ENCODE assay signal across 16 cellular contexts in genomic region chr1:212593696-212594335, GRCh38. TPM values are rescaled to one million over a fixed set of nuclear protein-coding genes. Genes with fewer than 3 reads are reported as not detected.
DNase-seq lines count a peak whose midpoint lies in the region; ATAC-seq, FAIRE-seq and TF ChIP-seq lines count a peak whose summit lies in the region.
"Had no signal": no experiment of that assay in that cellular context is flagged by ENCODE, and none has a peak within 500 bp of the region (broad histone marks: within the 10 kb centered on the region; RNA-seq: fewer than 3 reads in every experiment).

No MANE protein-coding gene starts in this region.

- H3K4me1 Mint-ChIP-seq in MCF 10A (ENCODE audit: insufficient read depth, unreplicated experiment) = peaks cover 30% of the 10 kb centered on the region
- H3K4me1 Mint-ChIP-seq in astrocyte (ENCODE audit: low read depth, unreplicated experiment) = peaks cover 31% of the 10 kb centered on the region
- peaks cover 29% of the 10 kb centered on the region for H3K4me1 Mint-ChIP-seq in mesothelial cell of epicardium

- H3K9ac ChIP-seq in mammary epithelial cell (ENCODE audit: insufficient read depth, low read length) (no peak overlapping the region), astrocyte (ENCODE audit: low read length) (no peak overlapping the region)

- H3K4me2 ChIP-seq in mammary epithelial cell (ENCODE audit: insufficient read depth, low read depth, low read length) (no peak overlapping the region), astrocyte (ENCODE audit: low read length) (no peak overlapping the region)

- H3K4me1 ChIP-seq in mammary epithelial cell (ENCODE audit: insufficient read depth, low read length) (peaks cover 19% of the 10 kb centered on the region), astrocyte (ENCODE audit: insufficient read depth, low read length) (peaks cover 16% of the 10 kb centered on the region)

- TF ChIP-seq CTCF in MCF 10A (IDR thresholded peaks at IDR 0.05; ENCODE audit: unreplicated experiment) (no peak), mammary epithelial cell (conservative IDR thresholded peaks at IDR 0.05 in 1 of 2, IDR thresholded peaks at IDR 0.05 in 1 of 2; ENCODE audit: extremely low read depth in 1 of 2, insufficient read depth in 1 of 2, low read depth in 1 of 2, low read length in 2 of 2) (no peak), astrocyte (IDR thresholded peaks at IDR 0.05; ENCODE audit: insufficient read depth, low read depth, low read length) (no peak), mesothelial cell of epicardium (IDR thresholded peaks at IDR 0.05; ENCODE audit: unreplicated experiment) (no peak)

- POLR2A ChIA-PET in MCF 10A (lab: Yijun Ruan, JAX) = interaction anchor here (0.6 to 2.4 kb wide), 9 partner anchors 12 to 1335 kb away, joined by 3 to 19 read pairs (median 3); partner anchors contain the start of genes ATF3 and FLVCR1

- CTCF ChIA-PET in MCF 10A (lab: Yijun Ruan, JAX) (interaction anchor here (0.6 to 2.5 kb wide), 10 partner anchors 9 to 400 kb away, joined by 3 to 21 read pairs (median 4); no protein-coding TSS in a partner anchor), mammary epithelial cell (lab: Charles Lee; ENCODE audit: low non-redundant PET) (no interaction called here)

- H3K9me3 ChIP-seq in mammary epithelial cell (replicated peaks; ENCODE audit: insufficient read depth, low read length) = no peaks in the 10 kb centered on the region
- H3K9me3 ChIP-seq in astrocyte (ENCODE audit: insufficient read depth, low read depth, low read length) = no peaks in the 10 kb centered on the region

- intact Hi-C loops in MCF 10A (cut with micrococcal nuclease) (no loop called here), mammary epithelial cell (cut with micrococcal nuclease) (no loop called here)

- DNase-seq in MCF 10A (ENCODE audit: unreplicated experiment) (no peak), mammary epithelial cell (no peak), astrocyte (ENCODE audit: low read depth) (no peak), mesothelial cell of epicardium (ENCODE audit: low spot score in 2 of 2, unreplicated experiment in 2 of 2) (no peak), SKM-1 treated with dmso at 0.1 percent for 144 hours (lab: John Stamatoyannopoulos, UW; ENCODE audit: unreplicated experiment) (no peak), MV-4-11 (lab: John Stamatoyannopoulos, UW) (no peak)
- DNase-seq: ACHN, H7, NCI-H187 treated with DMSO at 0.1 percent for 48 hours, NCI-H510A treated with DMSO at 0.1 percent for 48 hours, NCI-H82, Right ventricle myocardium superior had no signal

- H3K79me2 ChIP-seq in mammary epithelial cell (ENCODE audit: insufficient read depth, low read length) (no peaks in the 10 kb centered on the region), astrocyte (ENCODE audit: insufficient read depth, low read length) (no peaks in the 10 kb centered on the region)

- H3K4me3 Mint-ChIP-seq in MCF 10A (ENCODE audit: unreplicated experiment) (no peak overlapping the region), astrocyte (ENCODE audit: unreplicated experiment) (peak overlapping the region; percentile 28), mesothelial cell of epicardium (no peak overlapping the region)

- no peak overlapping the region for H2AFZ ChIP-seq in mammary epithelial cell (ENCODE audit: low read depth, low read length)
- H2AFZ ChIP-seq in astrocyte (ENCODE audit: low read depth, low read length) = no peak overlapping the region

- FAIRE-seq in astrocyte (lab: Jason Lieb, UNC) = no peak
- FAIRE-seq: HTR-8/SVneo, RCC 7860 had no signal

- ATAC-seq in HG02852 (IDR thresholded peaks at IDR 0.05; ENCODE audit: unreplicated experiment) = no peak

- H3K9me3 Mint-ChIP-seq in MCF 10A (ENCODE audit: unreplicated experiment) = no peaks in the 10 kb centered on the region
- H3K9me3 Mint-ChIP-seq in astrocyte (ENCODE audit: unreplicated experiment) = no peaks in the 10 kb centered on the region
- no peaks in the 10 kb centered on the region for H3K9me3 Mint-ChIP-seq in mesothelial cell of epicardium

- peaks cover 16% of the 10 kb centered on the region for H3K27me3 Mint-ChIP-seq in MCF 10A (ENCODE audit: insufficient read depth, unreplicated experiment)
- H3K27me3 Mint-ChIP-seq in astrocyte (ENCODE audit: low read depth, unreplicated experiment) = no peaks in the 10 kb centered on the region
- H3K27me3 Mint-ChIP-seq in mesothelial cell of epicardium (ENCODE audit: low read depth) = no peaks in the 10 kb centered on the region

- H3K27me3 ChIP-seq in mammary epithelial cell (ENCODE audit: insufficient read depth, low read length) = peaks cover under 1% of the 10 kb centered on the region
- no peaks in the 10 kb centered on the region for H3K27me3 ChIP-seq in astrocyte (ENCODE audit: insufficient read depth, low read length)

- dilution Hi-C loops in mammary epithelial cell (cut with HindIII; ENCODE audit: low sequenced_read_pairs) = no loop called here

- H3K27ac Mint-ChIP-seq in MCF 10A (ENCODE audit: low read depth, unreplicated experiment) = peak overlapping the region; percentile 86
- peak overlapping the region; percentile 94 for H3K27ac Mint-ChIP-seq in astrocyte (ENCODE audit: unreplicated experiment)
- peak overlapping the region; percentile 94 for H3K27ac Mint-ChIP-seq in mesothelial cell of epicardium

- H4K20me1 ChIP-seq in mammary epithelial cell (ENCODE audit: insufficient read depth, low read length) = no peaks in the 10 kb centered on the region
- H4K20me1 ChIP-seq in astrocyte (ENCODE audit: insufficient read depth, low read length) = no peaks in the 10 kb centered on the region

- in situ Hi-C loops in mammary epithelial cell (cut with MboI; ENCODE audit: low sequenced_read_pairs in 2 of 2) = loop anchor here in 1 of 2 donors (10.0 kb wide), 1 partner anchor 109 kb away; no protein-coding TSS in a partner anchor

- H3K36me3 Mint-ChIP-seq in MCF 10A (ENCODE audit: insufficient read depth, unreplicated experiment) (no peaks in the 10 kb centered on the region), astrocyte (ENCODE audit: low read depth, unreplicated experiment) (no peaks in the 10 kb centered on the region), mesothelial cell of epicardium (no peaks in the 10 kb centered on the region)

- no peak overlapping the region for H3K4me3 ChIP-seq in mammary epithelial cell (replicated peaks in 1 of 3; ENCODE audit: insufficient read depth in 1 of 3, low read depth in 2 of 3, low read length in 3 of 3)
- no peak overlapping the region for H3K4me3 ChIP-seq in astrocyte (ENCODE audit: insufficient read depth, low read depth, low read length)
- H3K4me3 ChIP-seq: SK-N-MC had no signal

- BruUV-seq in MCF 10A (replicated peaks; lab: Mats Ljungman, UMichigan) (no TSS peak), mammary epithelial cell (replicated peaks; lab: Mats Ljungman, UMichigan) (no TSS peak)

- 98% methylated on average over 3 of the region's 3 CpGs for whole genome bisulfite sequencing in mammary epithelial cell (ENCODE audit: low coverage, missing lambda C conversion rate)

- H3K27ac ChIP-seq in mammary epithelial cell (ENCODE audit: insufficient read depth, low read depth, low read length) = no peak overlapping the region
- no peak overlapping the region for H3K27ac ChIP-seq in astrocyte (ENCODE audit: low read depth, low read length)
- H3K27ac ChIP-seq: SK-N-MC had no signal

- H3K36me3 ChIP-seq in mammary epithelial cell (ENCODE audit: insufficient read depth, low read length) (no peaks in the 10 kb centered on the region), astrocyte (ENCODE audit: insufficient read depth, low read length) (no peaks in the 10 kb centered on the region)

RNA-seq across cellular contexts. Expression of gene ATF3, which starts 14.7 kb away (rescaled TPM):
- total RNA-seq in MCF 10A (2022) (85.3 and 114 TPM in 2 replicates), mammary epithelial cell (10 to 100 TPM in 1 of 2 donors, 1 to 10 TPM in 1; 3.5 to 17.8 TPM), astrocyte (72.5 and 87.6 TPM in 2 replicates), mesothelial cell of epicardium (134 to 147 TPM (median 146 TPM) in 3 replicates)
- polyA plus RNA-seq in mammary epithelial cell = 1.3 TPM
- 2.3 TPM for polyA minus RNA-seq in mammary epithelial cell
